ENCODE assay signal across 28 cellular contexts in the genomic region with DNA sequence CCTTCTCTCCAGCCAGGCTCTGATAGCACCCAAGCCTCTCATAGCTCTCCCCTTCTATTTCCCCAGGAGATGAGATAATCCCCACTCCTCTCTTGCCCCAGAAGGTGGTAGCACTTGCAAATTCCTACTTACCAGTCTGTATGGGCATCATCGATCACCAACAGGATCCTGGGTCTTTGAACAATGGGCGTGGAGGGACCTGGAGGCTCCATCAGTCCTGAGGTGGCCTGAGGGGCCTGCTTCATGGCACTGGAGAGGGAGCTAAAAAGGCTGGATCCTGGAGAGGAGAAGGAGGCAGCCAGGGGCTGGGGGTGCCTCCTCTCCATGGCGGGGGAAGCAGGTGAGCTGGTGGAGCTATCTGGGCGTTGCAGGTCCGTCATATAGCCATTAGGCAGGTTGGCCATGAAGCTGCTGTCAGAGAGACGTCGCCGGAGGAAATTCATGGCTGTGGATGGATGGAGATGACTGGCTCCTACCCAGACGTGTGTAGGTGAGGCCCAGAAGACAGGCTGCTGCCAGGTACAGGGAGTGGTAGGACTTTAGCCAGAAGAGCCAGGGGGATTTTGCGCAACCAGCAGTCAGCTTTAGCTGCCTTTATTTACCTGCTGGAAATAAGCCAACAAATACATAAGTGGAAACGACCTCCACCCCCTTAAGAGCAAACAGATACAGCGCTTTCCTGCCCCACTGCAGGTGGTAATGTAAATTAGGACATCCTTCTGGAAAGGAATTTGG. TPM values are rescaled to one million over a fixed set of nuclear protein-coding genes. Genes with fewer than 3 reads are reported as not detected.
DNase-seq lines count a peak whose midpoint lies in the region; ATAC-seq and TF ChIP-seq lines count a peak whose summit lies in the region.
"Had no signal": no experiment of that assay in that cellular context is flagged by ENCODE, and none has a peak within 500 bp of the region (broad histone marks: within the 10 kb centered on the region; RNA-seq: fewer than 3 reads in every experiment).

No MANE protein-coding gene starts in this region.

- H3K9me3 Mint-ChIP-seq in type B pancreatic cell = peaks cover 11% of the 10 kb centered on the region
- H3K9me3 Mint-ChIP-seq: activated T-cell treated with anti-CD3 and anti-CD28 coated beads, Interleukin-2, amount 50 U/mL, for 24 hours had no signal

- TF ChIP-seq CTCF in type B pancreatic cell (conservative IDR thresholded peaks at IDR 0.05) = no peak

- peak; percentile 82 for ATAC-seq in esophagus mucosa
- ATAC-seq: activated CD4-positive, alpha-beta T cell treated with anti-CD3 and anti-CD28 coated beads for 36 hours; body of pancreas; naive thymus-derived CD8-positive, alpha-beta T cell; Panc1; stimulated activated effector memory CD8-positive, alpha-beta T cell treated with anti-CD3 and anti-CD28 coated beads, Interleukin-12 subunit alpha, Interleukin-12 subunit beta, amount 100 ng/mL, for 72 hours; T-helper 17 cell had no signal

- no peak overlapping the region for H3K27ac Mint-ChIP-seq in type B pancreatic cell
- H3K27ac Mint-ChIP-seq: activated CD4-positive, alpha-beta T cell treated with anti-CD3 and anti-CD28 coated beads for 36 hours; activated T-cell treated with anti-CD3 and anti-CD28 coated beads, Interleukin-2, amount 50 U/mL, for 24 hours; B cell; CD8-positive, alpha-beta memory T cell; H9; naive thymus-derived CD8-positive, alpha-beta T cell; stimulated activated effector memory CD8-positive, alpha-beta T cell treated with anti-CD3 and anti-CD28 coated beads, Interleukin-12 subunit alpha, Interleukin-12 subunit beta, amount 100 ng/mL, for 72 hours; T-helper 17 cell had no signal

- H3K4me3 Mint-ChIP-seq in type B pancreatic cell = no peak overlapping the region
- H3K4me3 Mint-ChIP-seq: activated CD4-positive, alpha-beta T cell treated with anti-CD3 and anti-CD28 coated beads for 36 hours; activated T-cell treated with anti-CD3 and anti-CD28 coated beads, Interleukin-2, amount 50 U/mL, for 24 hours; B cell; CD8-positive, alpha-beta memory T cell; H9; naive thymus-derived CD8-positive, alpha-beta T cell; stimulated activated effector memory CD8-positive, alpha-beta T cell treated with anti-CD3 and anti-CD28 coated beads, Interleukin-12 subunit alpha, Interleukin-12 subunit beta, amount 100 ng/mL, for 72 hours; T-helper 17 cell had no signal

- H3K4me1 Mint-ChIP-seq in type B pancreatic cell (ENCODE audit: unreplicated experiment) = no peaks in the 10 kb centered on the region
- H3K4me1 Mint-ChIP-seq: activated CD4-positive, alpha-beta T cell treated with anti-CD3 and anti-CD28 coated beads for 36 hours; B cell; CD8-positive, alpha-beta memory T cell; naive thymus-derived CD8-positive, alpha-beta T cell; stimulated activated effector memory CD8-positive, alpha-beta T cell treated with anti-CD3 and anti-CD28 coated beads, Interleukin-12 subunit alpha, Interleukin-12 subunit beta, amount 100 ng/mL, for 72 hours; T-helper 17 cell had no signal

- peak; percentile 4 for DNase-seq in NCI-H345 (lab: John Stamatoyannopoulos, UW)
- no peak for DNase-seq in NCI-H345 treated with DMSO at 0.1 percent for 48 hours (lab: John Stamatoyannopoulos, UW; ENCODE audit: unreplicated experiment)
- DNase-seq in NCI-H510A treated with DMSO at 0.1 percent for 48 hours (lab: John Stamatoyannopoulos, UW) = peak; percentile 64
- peak; percentile 37 for DNase-seq in type B pancreatic cell (ENCODE audit: extremely low spot score, unreplicated experiment)
- no peak for DNase-seq in NCI-H1436 treated with DMSO at 0.1 percent for 48 hours (lab: John Stamatoyannopoulos, UW)
- no peak for DNase-seq in COLO829 (ENCODE audit: low spot score)
- no peak for DNase-seq in stimulated activated CD4-positive, alpha-beta T cell treated with anti-CD3 and anti-CD28 coated beads, Interleukin-4, amount 100 ng/mL, for 4 hours
- DNase-seq: activated CD4-positive, alpha-beta T cell treated with anti-CD3 and anti-CD28 coated beads for 36 hours; activated gamma-delta T cell treated with Interleukin-2 at 50 U/mL for 16 hours; activated T-cell treated with anti-CD3 and anti-CD28 coated beads, Interleukin-2, amount 50 U/mL, for 24 hours; body of pancreas; CD8-positive, alpha-beta memory T cell; effector CD8-positive, alpha-beta T cell; foreskin melanocyte; H9; IMR-90; midbrain; naive thymus-derived CD8-positive, alpha-beta T cell; NCI-H1694 treated with DMSO at 0.1 percent for 48 hours; NCI-H226; T-helper 17 cell had no signal

- H3K36me3 Mint-ChIP-seq in type B pancreatic cell = peaks cover 3% of the 10 kb centered on the region
- H3K36me3 Mint-ChIP-seq: CD8-positive, alpha-beta memory T cell; stimulated activated effector memory CD8-positive, alpha-beta T cell treated with anti-CD3 and anti-CD28 coated beads, Interleukin-12 subunit alpha, Interleukin-12 subunit beta, amount 100 ng/mL, for 72 hours had no signal

- no peaks in the 10 kb centered on the region for H3K27me3 Mint-ChIP-seq in type B pancreatic cell

RNA-seq across cellular contexts. Expression of a gene that starts 51.8 kb away (rescaled TPM):
- not detected for total RNA-seq in esophagus mucosa
- 1.9 and 3.9 TPM in 2 replicates for total RNA-seq in type B pancreatic cell (ENCODE audit: low replicate concordance)
- total RNA-seq: activated CD4-positive, alpha-beta T cell treated with anti-CD3 and anti-CD28 coated beads for 36 hours; activated CD8-positive, alpha-beta memory T cell treated with anti-CD3 and anti-CD28 coated beads for 36 hours; body of pancreas; CD8-positive, alpha-beta memory T cell; IMR-90; osteoblast; renal cortical epithelial cell had no signal

Comparison
In these comparisons a context has a peak if more than half of its experiments do, and no peak if none do; other contexts are left out.
1. DNase-seq: peak in NCI-H345 (single experiment), NCI-H510A treated with DMSO at 0.1 percent for 48 hours (single experiment) and type B pancreatic cell (single experiment); none in NCI-H345 treated with DMSO at 0.1 percent for 48 hours (single experiment), NCI-H1436 treated with DMSO at 0.1 percent for 48 hours (single experiment), COLO829 (single experiment) and stimulated activated CD4-positive, alpha-beta T cell treated with anti-CD3 and anti-CD28 coated beads, Interleukin-4, amount 100 ng/mL, for 4 hours (0 of 2).